In the genomic region with DNA sequence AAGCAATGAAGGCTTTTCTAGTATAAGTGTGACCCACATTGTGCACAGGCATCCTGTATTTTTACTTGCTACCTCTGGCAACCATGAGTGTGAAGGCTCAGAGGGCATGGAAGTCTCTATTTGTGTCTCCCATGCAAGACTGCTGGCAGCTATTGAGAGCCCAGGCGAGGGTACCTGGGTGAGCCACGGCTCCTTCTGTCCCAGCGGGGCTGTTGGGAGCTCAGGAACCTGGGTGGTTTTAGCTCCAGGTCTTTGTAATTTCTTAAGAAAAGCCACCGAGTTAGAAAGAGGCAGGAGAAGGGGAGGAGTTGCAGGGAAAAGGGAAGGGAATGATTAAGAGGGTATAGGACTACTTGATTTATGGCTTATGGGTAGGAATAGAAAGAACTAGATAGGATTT, we compare ENCODE assay signal across 20 cellular contexts.
DNase-seq lines count a peak whose midpoint lies in the region; ATAC-seq and TF ChIP-seq lines count a peak whose summit lies in the region.
"Had no signal": no experiment of that assay in that cellular context is flagged by ENCODE, and none has a peak within 500 bp of the region (broad histone marks: within the 10 kb centered on the region; RNA-seq: fewer than 3 reads in every experiment).

No MANE protein-coding gene starts in this region.

- peaks cover 16% of the 10 kb centered on the region for H3K27me3 Mint-ChIP-seq in endodermal cell (ENCODE audit: insufficient read depth)
- peaks cover 46% of the 10 kb centered on the region for H3K27me3 Mint-ChIP-seq in type B pancreatic cell

- H3K27ac Mint-ChIP-seq in endodermal cell = no peak overlapping the region
- H3K27ac Mint-ChIP-seq in type B pancreatic cell = no peak overlapping the region
- H3K27ac Mint-ChIP-seq: CD4-positive, alpha-beta T cell; GM23338 had no signal

- H3K4me1 Mint-ChIP-seq in endodermal cell = no peaks in the 10 kb centered on the region
- no peaks in the 10 kb centered on the region for H3K4me1 Mint-ChIP-seq in type B pancreatic cell (ENCODE audit: unreplicated experiment)

- H3K4me3 Mint-ChIP-seq in endodermal cell = no peak overlapping the region
- no peak overlapping the region for H3K4me3 Mint-ChIP-seq in type B pancreatic cell
- H3K4me3 Mint-ChIP-seq: CD4-positive, alpha-beta T cell; GM23338 had no signal

- H3K27ac ChIP-seq in endodermal cell (ENCODE audit: low read depth, low read length) (no peak overlapping the region), lung (ENCODE audit: low read depth in 1 of 2, low read length in 1 of 2) (no peak overlapping the region)
- H3K27ac ChIP-seq: 22Rv1, A549, C4-2B, HL-60 had no signal

- H3K9me3 Mint-ChIP-seq in endodermal cell (no peaks in the 10 kb centered on the region), type B pancreatic cell (no peaks in the 10 kb centered on the region)
- H3K9me3 Mint-ChIP-seq: CD4-positive, alpha-beta T cell; GM23338 had no signal

- H3K27me3 ChIP-seq in endodermal cell (ENCODE audit: control insufficient read depth, insufficient read depth, low read length, poor library complexity, severe bottlenecking) (peaks cover 15% of the 10 kb centered on the region), lung (ENCODE audit: control insufficient read depth, insufficient read depth) (no peaks in the 10 kb centered on the region)

- ATAC-seq in lung (ENCODE audit: insufficient read depth, low FRiP score) (no peak), GM18870 (IDR thresholded peaks at IDR 0.05; ENCODE audit: unreplicated experiment) (no peak)
- ATAC-seq: A549, GM23338 had no signal

- H3K4me1 ChIP-seq in endodermal cell (ENCODE audit: control insufficient read depth, insufficient read depth, low read length) = no peaks in the 10 kb centered on the region
- H3K4me1 ChIP-seq in lung (ENCODE audit: control insufficient read depth in 2 of 2, insufficient read depth in 2 of 2, low read length in 2 of 2) = no peaks in the 10 kb centered on the region
- H3K4me1 ChIP-seq: A549, Caco-2 had no signal

- H3K36me3 ChIP-seq in endodermal cell (ENCODE audit: control insufficient read depth, insufficient read depth, low read length) (no peaks in the 10 kb centered on the region), lung (ENCODE audit: control insufficient read depth in 2 of 2, insufficient read depth in 2 of 2, low read length in 2 of 2) (no peaks in the 10 kb centered on the region)

- peak; percentile 15 for DNase-seq in activated CD8-positive, alpha-beta memory T cell treated with anti-CD3 and anti-CD28 coated beads for 24 hours
- no peak for DNase-seq in activated CD8-positive, alpha-beta memory T cell treated with anti-CD3 and anti-CD28 coated beads, Interleukin-2, amount 50 U/mL, for 48 hours
- peak; percentile 27 for DNase-seq in endodermal cell
- DNase-seq in lung (ENCODE audit: low spot score) = peak; percentile 5
- peak; percentile 22 for DNase-seq in type B pancreatic cell (ENCODE audit: extremely low spot score, unreplicated experiment)
- no peak for DNase-seq in NCI-H2196 (lab: John Stamatoyannopoulos, UW; ENCODE audit: unreplicated experiment)
- DNase-seq in NCI-H2227 treated with DMSO at 0.1 percent for 48 hours (lab: John Stamatoyannopoulos, UW) = no peak
- DNase-seq: AML-193; CD4-positive, alpha-beta T cell; DMS153; DMS79; GF-D8; HCEC 1CT had no signal

- WGBS in endodermal cell (ENCODE audit: insufficient coverage in 1 of 2, insufficient read length in 1 of 2), 2 experiments = 85 to 89% methylated on average over 2 to 4 of the region's 4 CpGs
- 68 to 77% methylated on average over 4 of the region's 4 CpGs for WGBS in lung, 2 donors

- H3K9me3 ChIP-seq in endodermal cell (ENCODE audit: control insufficient read depth, low read length) (no peaks in the 10 kb centered on the region), lung (ENCODE audit: control insufficient read depth in 2 of 2, insufficient read depth in 1 of 2, low read length in 1 of 2) (peaks cover 0 to 3% of the 10 kb centered on the region in 2 donors)
- H3K9me3 ChIP-seq: A549, Caco-2 had no signal

- TF ChIP-seq CTCF in endodermal cell (conservative IDR thresholded peaks at IDR 0.05) (no peak), lung (IDR thresholded peaks at IDR 0.05; ENCODE audit: control extremely low read depth, extremely low read depth) (no peak), type B pancreatic cell (conservative IDR thresholded peaks at IDR 0.05) (no peak)

- H3K36me3 Mint-ChIP-seq in endodermal cell (ENCODE audit: low read depth) (no peaks in the 10 kb centered on the region), type B pancreatic cell (no peaks in the 10 kb centered on the region)

- H3K9ac ChIP-seq in endodermal cell (ENCODE audit: extremely low read depth, low read length, poor library complexity, severe bottlenecking) = no peak overlapping the region

- H3K4me3 ChIP-seq in endodermal cell (ENCODE audit: low read length) = no peak overlapping the region
- H3K4me3 ChIP-seq in lung = no peak overlapping the region
- H3K4me3 ChIP-seq: A549, GM23338 had no signal

Comparison
In these comparisons a context has a peak if more than half of its experiments do, and no peak if none do; other contexts are left out.
1. DNase-seq: peak in activated CD8-positive, alpha-beta memory T cell treated with anti-CD3 and anti-CD28 coated beads for 24 hours (single experiment), endodermal cell (single experiment), lung (single experiment) and type B pancreatic cell (single experiment); none in activated CD8-positive, alpha-beta memory T cell treated with anti-CD3 and anti-CD28 coated beads, Interleukin-2, amount 50 U/mL, for 48 hours (single experiment), NCI-H2196 (single experiment) and NCI-H2227 treated with DMSO at 0.1 percent for 48 hours (single experiment).